Comparison of ENCODE assay signal across 8 cellular contexts in the genomic region with DNA sequence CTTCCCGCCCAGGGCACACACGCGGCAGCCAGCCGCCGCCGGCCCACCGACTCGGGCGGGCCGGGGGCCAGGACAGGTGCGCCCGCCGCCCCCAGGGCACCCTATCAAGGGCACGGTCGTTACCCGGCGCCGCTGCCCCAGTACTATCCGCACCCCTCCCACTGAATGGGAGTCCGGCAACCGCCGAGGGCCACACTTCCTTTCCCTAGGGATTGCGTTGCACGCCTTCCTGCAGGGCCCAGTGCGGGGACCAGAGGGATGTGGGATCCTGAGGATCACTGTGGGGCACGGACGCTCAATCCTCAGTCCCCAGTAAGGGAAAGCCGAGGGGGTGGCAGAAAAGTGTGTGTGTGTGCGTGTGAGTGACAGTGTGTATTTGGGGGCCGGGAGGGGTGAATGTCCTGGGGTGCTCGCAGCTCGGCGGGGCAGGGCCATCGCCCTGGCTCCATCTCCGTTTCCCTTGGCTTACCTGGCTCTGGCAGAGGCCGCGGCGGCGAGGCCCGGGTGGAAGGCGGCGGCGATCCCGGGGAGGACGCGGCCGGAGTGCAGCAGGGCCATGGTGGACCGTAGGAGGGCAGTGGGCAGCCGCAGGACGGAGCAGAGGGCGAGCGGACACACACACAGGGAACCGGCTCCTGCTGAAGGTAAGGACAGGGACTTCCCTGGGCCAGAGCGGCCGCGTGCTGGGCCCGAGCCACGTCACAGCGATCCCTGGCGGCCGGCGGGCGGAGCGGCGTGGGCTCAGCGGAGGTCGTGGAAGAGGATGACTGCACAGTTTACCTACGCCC. TPM values are rescaled to one million over a fixed set of nuclear protein-coding genes. Genes with fewer than 3 reads are reported as not detected.
DNase-seq lines count a peak whose midpoint lies in the region; ATAC-seq and TF ChIP-seq lines count a peak whose summit lies in the region.

A gene (minus strand): TSS at position 646 of the 788 bp plus-strand sequence. CDS start 88 bp downstream, at position 558.

- peak; percentile 77 for TF ChIP-seq CTCF in AG09309 (IDR thresholded peaks at IDR 0.05; ENCODE audit: control insufficient read depth, insufficient read depth, low read depth, low read length, missing control alignments)

- DNase-seq in AG09309 (ENCODE audit: low read depth) = peak; percentile 41
- peak; percentile 74 for DNase-seq in NCI-H2227 treated with DMSO at 0.1 percent for 48 hours (lab: John Stamatoyannopoulos, UW)
- peak; percentile 87 for DNase-seq in cerebellum (ENCODE audit: low spot score)
- peak; percentile 90 for DNase-seq in kidney glomerular epithelial cell (lab: John Stamatoyannopoulos, UW)
- peak; percentile 48 to 66 for DNase-seq in stimulated activated CD4-positive, alpha-beta T cell treated with anti-CD3 and anti-CD28 coated beads, Interleukin-1b, Interleukin-23, amount 100 ng/mL, for 1 hour (ENCODE audit: low read depth in 2 of 2)

- peak within 1 kb of the TSS; percentile 80 for H3K4me3 ChIP-seq in AG09309 (ENCODE audit: control insufficient read depth, low read depth, low read length)

- peak; percentile 94 for ATAC-seq in GM18907 (IDR thresholded peaks at IDR 0.05; ENCODE audit: unreplicated experiment)
- ATAC-seq in HG03159 (IDR thresholded peaks at IDR 0.05; ENCODE audit: unreplicated experiment) = peak; percentile 94
- ATAC-seq in activated CD4-positive, CD25-positive, alpha-beta regulatory T cell treated with anti-CD3 and anti-CD28 coated beads, Interleukin-2, amount 50 U/mL, for 24 hours = peak; percentile 91 to 92

RNA-seq across cellular contexts. Expression of the gene that starts here (rescaled TPM):
- 33.7 TPM for total RNA-seq in cerebellum

Comparison
In these comparisons a context has a peak if more than half of its experiments do, and no peak if none do; other contexts are left out.
1. Peak in every context shown above with its lines: DNase-seq, ATAC-seq and H3K4me3 ChIP-seq.